In genomic region chr17:44159519-44160210, GRCh38 we compare ENCODE assay signal across 1 cellular context.
TF ChIP-seq lines count a peak whose summit lies in the region.

No MANE protein-coding gene starts in this region.

TF ChIP-seq in K562, 482 proteins besides CTCF, POLR2A, EP300 and RAD21 (continued from another document and continues in another):
- TF ChIP-seq ZMIZ1 (IDR thresholded peaks at IDR 0.05; ENCODE audit: low read depth in 2 of 2, low read length in 2 of 2) (no peak), U2AF2 (optimal IDR thresholded peaks at IDR 0.05; ENCODE audit: low read depth, low read length) (no peak), ETV5 (CRISPR knock-in tag; IDR thresholded peaks at IDR 0.05; ENCODE audit: low read depth) (no peak), ZC3H8 (IDR thresholded peaks at IDR 0.05) (no peak), MTF1 (CRISPR knock-in tag; IDR thresholded peaks at IDR 0.05; ENCODE audit: borderline replicate concordance) (no peak), RB1 (IDR thresholded peaks at IDR 0.05; ENCODE audit: low read depth) (no peak), HOMEZ (CRISPR knock-in tag; IDR thresholded peaks at IDR 0.05) (no peak), NELFE (IDR thresholded peaks at IDR 0.05; ENCODE audit: insufficient read depth, insufficient read length) (no peak), HMGXB4 (CRISPR knock-in tag; IDR thresholded peaks at IDR 0.05) (peak; percentile 60; the same call in 1 of the 2 replicates), ARID1B (IDR thresholded peaks at IDR 0.05) (peak; percentile 85), ZNF165 (CRISPR knock-in tag; IDR thresholded peaks at IDR 0.05; ENCODE audit: borderline replicate concordance) (no peak), HNRNPH1 (optimal IDR thresholded peaks at IDR 0.05; ENCODE audit: low read depth, low read length) (no peak), DIDO1 (tag; IDR thresholded peaks at IDR 0.05; ENCODE audit: low read depth) (no peak), POLR2AphosphoS5 (IDR thresholded peaks at IDR 0.05; ENCODE audit: control insufficient read depth, insufficient read depth, low read depth, low read length) (peak; percentile 40; the same call in 1 of the 2 replicates), RBM15 (IDR thresholded peaks at IDR 0.05; ENCODE audit: insufficient read depth, low read length) (no peak), POLR2H (tag; IDR thresholded peaks at IDR 0.05; ENCODE audit: low read depth) (no peak), ATF6 (CRISPR knock-in tag; IDR thresholded peaks at IDR 0.05) (no peak), SNRNP70 (optimal IDR thresholded peaks at IDR 0.05; ENCODE audit: low read depth, low read length) (no peak), HES1 (IDR thresholded peaks at IDR 0.05; ENCODE audit: low read depth) (peak; percentile 47; the same call in 1 of the 2 replicates), NFE2 (IDR thresholded peaks at IDR 0.05; ENCODE audit: low read depth) (peak; percentile 75), ZNF778 (CRISPR knock-in tag; IDR thresholded peaks at IDR 0.05) (no peak), CHD7 (IDR thresholded peaks at IDR 0.05; ENCODE audit: low read depth, low read length) (no peak), FOXP1 (CRISPR knock-in tag; IDR thresholded peaks at IDR 0.05) (peak; percentile 66; the same call in 1 of the 2 replicates), YY1 (IDR thresholded peaks at IDR 0.05; ENCODE audit: borderline replicate concordance in 1 of 3, control insufficient read depth in 1 of 3, extremely low read depth in 1 of 3, insufficient read depth in 3 of 3, insufficient read length in 1 of 3, insufficient replicate concordance in 2 of 3, low read depth in 1 of 3, low read length in 2 of 3) (no peak), ZFP91 (CRISPR knock-in tag; IDR thresholded peaks at IDR 0.05) (no peak), MLLT1 (IDR thresholded peaks at IDR 0.05) (no peak), PURB (CRISPR knock-in tag; IDR thresholded peaks at IDR 0.05; ENCODE audit: low read depth) (no peak), RBBP5 (IDR thresholded peaks at IDR 0.05; ENCODE audit: borderline replicate concordance, insufficient read depth, low read length, poor library complexity, severe bottlenecking) (peak; percentile 40)
